34 cellular contexts compared by ENCODE assay signal in the genomic region with DNA sequence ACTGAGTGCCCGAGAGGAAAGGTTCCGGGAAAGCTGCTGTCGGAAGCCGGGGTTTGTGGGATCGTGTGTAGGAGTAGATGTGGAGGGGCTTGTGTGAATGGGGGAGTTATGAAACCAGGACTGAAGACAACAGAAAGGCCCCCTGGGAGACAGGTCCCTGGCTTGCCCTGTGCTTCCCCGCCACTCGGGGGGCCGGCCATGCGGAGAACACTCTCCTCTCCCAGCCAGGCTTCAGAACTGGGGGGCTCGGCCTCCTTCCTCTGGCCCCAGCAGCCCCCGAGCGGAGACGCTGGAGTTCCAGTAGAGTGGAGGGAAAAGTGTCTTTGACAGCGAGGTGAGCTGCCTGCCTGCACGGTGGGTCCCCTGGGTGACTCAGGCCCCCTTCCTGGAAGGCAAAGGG.
"Had no signal": no experiment of that assay in that cellular context is flagged by ENCODE, and none has a peak within 500 bp of the region (broad histone marks: within the 10 kb centered on the region; RNA-seq: fewer than 3 reads in every experiment).

No MANE protein-coding gene starts in this region.

- FAIRE-seq: astrocyte, bronchial epithelial cell had no signal

- H3K36me3 ChIP-seq: brain microvascular endothelial cell, gastrocnemius medialis, WERI-Rb-1 had no signal

- H3K9me3 Mint-ChIP-seq: activated B cell treated with CpG ODN at 0.5 μM for 24 hours; activated CD4-positive, alpha-beta memory T cell treated with anti-CD3 and anti-CD28 coated beads, Interleukin-2, amount 10 ng/mL, durations not matched to agents 7 days and 5 days; activated CD4-positive, alpha-beta T cell treated with anti-CD3 and anti-CD28 coated beads, Interleukin-2, amount 10 ng/mL, durations not matched to agents 7 days and 5 days; activated naive CD4-positive, alpha-beta T cell treated with anti-CD3 and anti-CD28 coated beads, Interleukin-2, amount 50 U/mL, for 72 hours; activated naive CD8-positive, alpha-beta T cell treated with anti-CD3 and anti-CD28 coated beads, Interleukin-2, amount 10 ng/mL, durations not matched to agents 7 days and 5 days; activated T-cell treated with anti-CD3 and anti-CD28 coated beads, Interleukin-2, amount 50 U/mL, for 72 hours; central memory CD8-positive, alpha-beta T cell; dendritic cell treated with granulocyte-macrophage colony-stimulating factor and Interleukin-4, amounts not matched to agents 40 ng/mL and 50 ng/mL, for 4 days; effector memory CD8-positive, alpha-beta T cell; T-helper 2 cell treated with Interferon-gamma antibody and Interleukin-4, amounts not matched to agents 5 μg/mL and 100 μg/mL, for 36 hours had no signal

- DNase-seq: activated B cell treated with CpG ODN at 0.5 μM for 24 hours; activated CD4-positive, alpha-beta memory T cell treated with anti-CD3 and anti-CD28 coated beads, Interleukin-2, amount 10 ng/mL, durations not matched to agents 7 days and 5 days; activated CD4-positive, alpha-beta T cell treated with anti-CD3 and anti-CD28 coated beads for 36 hours; activated CD4-positive, alpha-beta T cell treated with anti-CD3 and anti-CD28 coated beads, Interleukin-2, amount 10 ng/mL, durations not matched to agents 7 days and 5 days; activated CD4-positive, alpha-beta T cell treated with anti-CD3 and anti-CD28 coated beads, Interleukin-2, amount 50 U/mL, for 4 hours; activated CD8-positive, alpha-beta memory T cell treated with anti-CD3 and anti-CD28 coated beads, Interleukin-2, amount 50 U/mL, for 48 hours; activated gamma-delta T cell; activated naive CD4-positive, alpha-beta T cell; activated naive CD4-positive, alpha-beta T cell treated with anti-CD3 and anti-CD28 coated beads, Interleukin-2, amount 10 ng/mL, durations not matched to agents 7 days and 5 days; activated naive CD8-positive, alpha-beta T cell treated with anti-CD3 and anti-CD28 coated beads, Interleukin-2, amount 10 ng/mL, durations not matched to agents 7 days and 5 days; activated T-cell treated with anti-CD3 and anti-CD28 coated beads for 4 hours; activated T-cell treated with anti-CD3 and anti-CD28 coated beads, Interleukin-2, amount 50 U/mL, for 24 hours; activated T-cell treated with anti-CD3 and anti-CD28 coated beads, Interleukin-2, amount 50 U/mL, for 72 hours; amniotic stem cell; anterior cingulate cortex; brain microvascular endothelial cell; dorsolateral prefrontal cortex; effector memory CD8-positive, alpha-beta T cell; erythroblast; foreskin keratinocyte; gastrocnemius medialis; hippocampal formation; T-helper 17 cell; T1000; WERI-Rb-1 had no signal

- H3K4me1 ChIP-seq: esophagus muscularis mucosa, foreskin keratinocyte, gastrocnemius medialis had no signal

- H3K27ac Mint-ChIP-seq: activated B cell treated with CpG ODN at 0.5 μM for 24 hours; activated CD4-positive, alpha-beta memory T cell treated with anti-CD3 and anti-CD28 coated beads, Interleukin-2, amount 10 ng/mL, durations not matched to agents 7 days and 5 days; activated CD4-positive, alpha-beta T cell treated with anti-CD3 and anti-CD28 coated beads for 36 hours; activated CD4-positive, alpha-beta T cell treated with anti-CD3 and anti-CD28 coated beads, Interleukin-2, amount 10 ng/mL, durations not matched to agents 7 days and 5 days; activated naive CD4-positive, alpha-beta T cell treated with anti-CD3 and anti-CD28 coated beads, Interleukin-2, amount 10 ng/mL, durations not matched to agents 7 days and 5 days; activated naive CD4-positive, alpha-beta T cell treated with anti-CD3 and anti-CD28 coated beads, Interleukin-2, amount 50 U/mL, for 72 hours; activated naive CD8-positive, alpha-beta T cell treated with anti-CD3 and anti-CD28 coated beads, Interleukin-2, amount 10 ng/mL, durations not matched to agents 7 days and 5 days; activated T-cell treated with anti-CD3 and anti-CD28 coated beads, Interleukin-2, amount 50 U/mL, for 24 hours; activated T-cell treated with anti-CD3 and anti-CD28 coated beads, Interleukin-2, amount 50 U/mL, for 72 hours; dendritic cell treated with granulocyte-macrophage colony-stimulating factor and Interleukin-4, amounts not matched to agents 40 ng/mL and 50 ng/mL, for 4 days; effector memory CD8-positive, alpha-beta T cell; T-helper 17 cell; T-helper 2 cell treated with Interferon-gamma antibody and Interleukin-4, amounts not matched to agents 5 μg/mL and 100 μg/mL, for 36 hours had no signal

- H3K4me1 Mint-ChIP-seq: activated B cell treated with CpG ODN at 0.5 μM for 24 hours; activated CD4-positive, alpha-beta memory T cell treated with anti-CD3 and anti-CD28 coated beads, Interleukin-2, amount 10 ng/mL, durations not matched to agents 7 days and 5 days; activated CD4-positive, alpha-beta T cell treated with anti-CD3 and anti-CD28 coated beads for 36 hours; activated CD4-positive, alpha-beta T cell treated with anti-CD3 and anti-CD28 coated beads, Interleukin-2, amount 10 ng/mL, durations not matched to agents 7 days and 5 days; activated naive CD4-positive, alpha-beta T cell treated with anti-CD3 and anti-CD28 coated beads, Interleukin-2, amount 10 ng/mL, durations not matched to agents 7 days and 5 days; activated naive CD8-positive, alpha-beta T cell treated with anti-CD3 and anti-CD28 coated beads, Interleukin-2, amount 10 ng/mL, durations not matched to agents 7 days and 5 days had no signal

- H3K27me3 Mint-ChIP-seq: activated B cell treated with CpG ODN at 0.5 μM for 24 hours; activated CD4-positive, alpha-beta memory T cell treated with anti-CD3 and anti-CD28 coated beads, Interleukin-2, amount 10 ng/mL, durations not matched to agents 7 days and 5 days; activated CD4-positive, alpha-beta T cell treated with anti-CD3 and anti-CD28 coated beads for 36 hours; activated CD4-positive, alpha-beta T cell treated with anti-CD3 and anti-CD28 coated beads, Interleukin-2, amount 10 ng/mL, durations not matched to agents 7 days and 5 days; activated naive CD4-positive, alpha-beta T cell treated with anti-CD3 and anti-CD28 coated beads, Interleukin-2, amount 10 ng/mL, durations not matched to agents 7 days and 5 days; activated naive CD8-positive, alpha-beta T cell treated with anti-CD3 and anti-CD28 coated beads, Interleukin-2, amount 10 ng/mL, durations not matched to agents 7 days and 5 days; activated T-cell treated with anti-CD3 and anti-CD28 coated beads, Interleukin-2, amount 50 U/mL, for 24 hours; central memory CD8-positive, alpha-beta T cell; dendritic cell treated with granulocyte-macrophage colony-stimulating factor and Interleukin-4, amounts not matched to agents 40 ng/mL and 50 ng/mL, for 4 days; effector memory CD8-positive, alpha-beta T cell; T-helper 17 cell had no signal

- H3K36me3 Mint-ChIP-seq: activated naive CD4-positive, alpha-beta T cell treated with anti-CD3 and anti-CD28 coated beads, Interleukin-2, amount 10 ng/mL, durations not matched to agents 7 days and 5 days; activated naive CD8-positive, alpha-beta T cell treated with anti-CD3 and anti-CD28 coated beads, Interleukin-2, amount 10 ng/mL, durations not matched to agents 7 days and 5 days had no signal

- H3K27me3 ChIP-seq: brain microvascular endothelial cell, dorsolateral prefrontal cortex, esophagus muscularis mucosa, foreskin keratinocyte, gastrocnemius medialis had no signal

- H3K4me3 ChIP-seq: coronary artery, dorsolateral prefrontal cortex, esophagus muscularis mucosa, gastrocnemius medialis had no signal

- H3K9me3 ChIP-seq: esophagus muscularis mucosa, gastrocnemius medialis had no signal

- H3K27ac ChIP-seq: brain microvascular endothelial cell, coronary artery, dorsolateral prefrontal cortex, esophagus muscularis mucosa, foreskin keratinocyte, gastrocnemius medialis, WERI-Rb-1 had no signal

- ATAC-seq: activated CD4-positive, alpha-beta T cell treated with anti-CD3 and anti-CD28 coated beads for 36 hours; activated CD4-positive, CD25-positive, alpha-beta regulatory T cell treated with anti-CD3 and anti-CD28 coated beads, Interleukin-2, amount 50 U/mL, for 24 hours; activated naive CD4-positive, alpha-beta T cell treated with anti-CD3 and anti-CD28 coated beads, Interleukin-2, amount 50 U/mL, for 72 hours; activated T-cell treated with anti-CD3 and anti-CD28 coated beads, Interleukin-2, amount 50 U/mL, for 72 hours; effector memory CD8-positive, alpha-beta T cell; foreskin keratinocyte; gastrocnemius medialis; T-helper 17 cell had no signal

- H3K4me3 Mint-ChIP-seq: activated B cell treated with CpG ODN at 0.5 μM for 24 hours; activated CD4-positive, alpha-beta memory T cell treated with anti-CD3 and anti-CD28 coated beads, Interleukin-2, amount 10 ng/mL, durations not matched to agents 7 days and 5 days; activated CD4-positive, alpha-beta T cell treated with anti-CD3 and anti-CD28 coated beads for 36 hours; activated CD4-positive, alpha-beta T cell treated with anti-CD3 and anti-CD28 coated beads, Interleukin-2, amount 10 ng/mL, durations not matched to agents 7 days and 5 days; activated naive CD4-positive, alpha-beta T cell treated with anti-CD3 and anti-CD28 coated beads, Interleukin-2, amount 10 ng/mL, durations not matched to agents 7 days and 5 days; activated naive CD8-positive, alpha-beta T cell treated with anti-CD3 and anti-CD28 coated beads, Interleukin-2, amount 10 ng/mL, durations not matched to agents 7 days and 5 days; activated T-cell treated with anti-CD3 and anti-CD28 coated beads, Interleukin-2, amount 50 U/mL, for 24 hours; activated T-cell treated with anti-CD3 and anti-CD28 coated beads, Interleukin-2, amount 50 U/mL, for 72 hours; central memory CD8-positive, alpha-beta T cell; dendritic cell treated with granulocyte-macrophage colony-stimulating factor and Interleukin-4, amounts not matched to agents 40 ng/mL and 50 ng/mL, for 4 days; effector memory CD8-positive, alpha-beta T cell; T-helper 17 cell; T-helper 2 cell treated with Interferon-gamma antibody and Interleukin-4, amounts not matched to agents 5 μg/mL and 100 μg/mL, for 36 hours had no signal
